ENCODE assay signal across 1 cellular context in the genomic region with DNA sequence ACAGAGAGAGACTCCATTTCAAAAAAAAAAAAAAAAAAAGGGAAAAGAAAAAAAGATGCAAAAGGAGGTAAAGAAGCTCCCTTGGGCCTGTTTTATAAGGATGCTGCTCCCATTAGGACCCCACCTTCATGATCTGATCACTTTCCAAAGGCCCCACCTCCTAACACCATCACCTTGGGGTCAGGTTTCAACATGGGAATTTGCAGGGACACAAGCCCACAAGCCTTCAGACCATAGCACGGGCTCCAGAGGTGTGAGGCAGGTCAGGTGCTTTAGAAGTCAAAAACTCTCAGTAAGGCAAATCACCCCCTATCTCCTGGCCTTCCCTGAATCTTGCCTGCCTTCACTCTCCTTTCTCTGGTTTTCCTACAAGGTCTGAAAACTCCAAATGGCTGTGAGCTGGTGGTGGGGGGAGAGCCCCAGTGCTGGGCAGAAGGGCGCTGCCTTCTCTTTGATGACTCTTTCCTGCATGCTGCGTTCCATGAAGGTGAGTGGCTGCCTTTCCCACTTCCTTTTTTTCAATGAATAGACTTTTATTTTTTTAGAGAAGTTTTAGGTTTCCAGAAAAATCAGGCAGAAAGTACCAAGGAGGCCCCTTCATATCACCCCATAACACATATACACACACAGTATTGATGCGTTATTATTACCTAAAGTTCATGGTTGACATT.
TF ChIP-seq lines count a peak whose summit lies in the region.

No MANE protein-coding gene starts in this region.

TF ChIP-seq in K562, 482 proteins besides CTCF, POLR2A, EP300 and RAD21:
- TF ChIP-seq SPI1 (IDR thresholded peaks at IDR 0.05; ENCODE audit: borderline replicate concordance, low read depth, low read length) (peak; percentile 76; the same call in 1 of the 2 replicates), MIER1 (IDR thresholded peaks at IDR 0.05; ENCODE audit: low read depth) (no peak)
